In the genomic region with DNA sequence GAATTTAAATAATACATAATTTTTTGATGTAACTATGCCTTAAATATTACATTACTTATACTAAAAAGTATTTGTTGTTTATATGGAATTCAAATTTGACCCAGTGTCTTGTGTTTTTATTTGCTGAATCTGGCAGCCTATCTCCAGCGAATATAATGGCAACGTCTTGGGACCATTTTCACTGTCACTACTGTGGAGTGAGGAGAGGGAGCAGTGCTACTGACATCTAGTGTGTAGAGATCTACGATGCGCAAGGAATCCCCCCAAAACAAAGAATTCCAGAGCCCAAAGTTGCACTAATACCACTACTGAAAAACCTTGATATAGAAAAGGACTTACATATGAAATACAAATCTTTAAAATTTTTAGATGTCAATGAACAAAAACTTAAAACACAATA, we compare ENCODE assay signal across 1 cellular context.
TF ChIP-seq lines count a peak whose summit lies in the region.

No MANE protein-coding gene starts in this region.

TF ChIP-seq in K562, 482 proteins besides CTCF, POLR2A, EP300 and RAD21 (continued from another document):
- TF ChIP-seq, protein P1, sequence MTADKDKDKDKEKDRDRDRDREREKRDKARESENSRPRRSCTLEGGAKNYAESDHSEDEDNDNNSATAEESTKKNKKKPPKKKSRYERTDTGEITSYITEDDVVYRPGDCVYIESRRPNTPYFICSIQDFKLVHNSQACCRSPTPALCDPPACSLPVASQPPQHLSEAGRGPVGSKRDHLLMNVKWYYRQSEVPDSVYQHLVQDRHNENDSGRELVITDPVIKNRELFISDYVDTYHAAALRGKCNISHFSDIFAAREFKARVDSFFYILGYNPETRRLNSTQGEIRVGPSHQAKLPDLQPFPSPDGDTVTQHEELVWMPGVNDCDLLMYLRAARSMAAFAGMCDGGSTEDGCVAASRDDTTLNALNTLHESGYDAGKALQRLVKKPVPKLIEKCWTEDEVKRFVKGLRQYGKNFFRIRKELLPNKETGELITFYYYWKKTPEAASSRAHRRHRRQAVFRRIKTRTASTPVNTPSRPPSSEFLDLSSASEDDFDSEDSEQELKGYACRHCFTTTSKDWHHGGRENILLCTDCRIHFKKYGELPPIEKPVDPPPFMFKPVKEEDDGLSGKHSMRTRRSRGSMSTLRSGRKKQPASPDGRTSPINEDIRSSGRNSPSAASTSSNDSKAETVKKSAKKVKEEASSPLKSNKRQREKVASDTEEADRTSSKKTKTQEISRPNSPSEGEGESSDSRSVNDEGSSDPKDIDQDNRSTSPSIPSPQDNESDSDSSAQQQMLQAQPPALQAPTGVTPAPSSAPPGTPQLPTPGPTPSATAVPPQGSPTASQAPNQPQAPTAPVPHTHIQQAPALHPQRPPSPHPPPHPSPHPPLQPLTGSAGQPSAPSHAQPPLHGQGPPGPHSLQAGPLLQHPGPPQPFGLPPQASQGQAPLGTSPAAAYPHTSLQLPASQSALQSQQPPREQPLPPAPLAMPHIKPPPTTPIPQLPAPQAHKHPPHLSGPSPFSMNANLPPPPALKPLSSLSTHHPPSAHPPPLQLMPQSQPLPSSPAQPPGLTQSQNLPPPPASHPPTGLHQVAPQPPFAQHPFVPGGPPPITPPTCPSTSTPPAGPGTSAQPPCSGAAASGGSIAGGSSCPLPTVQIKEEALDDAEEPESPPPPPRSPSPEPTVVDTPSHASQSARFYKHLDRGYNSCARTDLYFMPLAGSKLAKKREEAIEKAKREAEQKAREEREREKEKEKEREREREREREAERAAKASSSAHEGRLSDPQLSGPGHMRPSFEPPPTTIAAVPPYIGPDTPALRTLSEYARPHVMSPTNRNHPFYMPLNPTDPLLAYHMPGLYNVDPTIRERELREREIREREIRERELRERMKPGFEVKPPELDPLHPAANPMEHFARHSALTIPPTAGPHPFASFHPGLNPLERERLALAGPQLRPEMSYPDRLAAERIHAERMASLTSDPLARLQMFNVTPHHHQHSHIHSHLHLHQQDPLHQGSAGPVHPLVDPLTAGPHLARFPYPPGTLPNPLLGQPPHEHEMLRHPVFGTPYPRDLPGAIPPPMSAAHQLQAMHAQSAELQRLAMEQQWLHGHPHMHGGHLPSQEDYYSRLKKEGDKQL (CRISPR knock-in tag; IDR thresholded peaks at IDR 0.05; ENCODE audit: borderline replicate concordance), result no peak
- TF ChIP-seq KDM4B (IDR thresholded peaks at IDR 0.05; ENCODE audit: borderline replicate concordance in 2 of 2, low read depth in 1 of 2) (no peak), SMC3 (conservative IDR thresholded peaks at IDR 0.05; ENCODE audit: insufficient read depth, low read depth, low read length) (no peak), ELF1 (tag; IDR thresholded peaks at IDR 0.05) (no peak), ZNF785 (CRISPR knock-in tag; IDR thresholded peaks at IDR 0.05) (no peak), NFYB (IDR thresholded peaks at IDR 0.05; ENCODE audit: extremely low read depth, insufficient read length) (no peak), MYBL2 (IDR thresholded peaks at IDR 0.05; ENCODE audit: low read depth) (no peak), MYBL2 (CRISPR knock-in tag; IDR thresholded peaks at IDR 0.05; ENCODE audit: borderline replicate concordance) (no peak), MEIS2 (IDR thresholded peaks at IDR 0.05; ENCODE audit: partially characterized antibody) (no peak), BRCA1 (IDR thresholded peaks at IDR 0.05) (no peak), BRCA1 (CRISPR knock-in tag; IDR thresholded peaks at IDR 0.05) (no peak), TAF9B (IDR thresholded peaks at IDR 0.05; ENCODE audit: partially characterized antibody) (no peak), POU5F1 (IDR thresholded peaks at IDR 0.05; ENCODE audit: borderline replicate concordance, low read depth, low read length, partially characterized antibody) (no peak), ZNF239 (CRISPR knock-in tag; IDR thresholded peaks at IDR 0.05) (no peak)
- TF ChIP-seq, protein P2, sequence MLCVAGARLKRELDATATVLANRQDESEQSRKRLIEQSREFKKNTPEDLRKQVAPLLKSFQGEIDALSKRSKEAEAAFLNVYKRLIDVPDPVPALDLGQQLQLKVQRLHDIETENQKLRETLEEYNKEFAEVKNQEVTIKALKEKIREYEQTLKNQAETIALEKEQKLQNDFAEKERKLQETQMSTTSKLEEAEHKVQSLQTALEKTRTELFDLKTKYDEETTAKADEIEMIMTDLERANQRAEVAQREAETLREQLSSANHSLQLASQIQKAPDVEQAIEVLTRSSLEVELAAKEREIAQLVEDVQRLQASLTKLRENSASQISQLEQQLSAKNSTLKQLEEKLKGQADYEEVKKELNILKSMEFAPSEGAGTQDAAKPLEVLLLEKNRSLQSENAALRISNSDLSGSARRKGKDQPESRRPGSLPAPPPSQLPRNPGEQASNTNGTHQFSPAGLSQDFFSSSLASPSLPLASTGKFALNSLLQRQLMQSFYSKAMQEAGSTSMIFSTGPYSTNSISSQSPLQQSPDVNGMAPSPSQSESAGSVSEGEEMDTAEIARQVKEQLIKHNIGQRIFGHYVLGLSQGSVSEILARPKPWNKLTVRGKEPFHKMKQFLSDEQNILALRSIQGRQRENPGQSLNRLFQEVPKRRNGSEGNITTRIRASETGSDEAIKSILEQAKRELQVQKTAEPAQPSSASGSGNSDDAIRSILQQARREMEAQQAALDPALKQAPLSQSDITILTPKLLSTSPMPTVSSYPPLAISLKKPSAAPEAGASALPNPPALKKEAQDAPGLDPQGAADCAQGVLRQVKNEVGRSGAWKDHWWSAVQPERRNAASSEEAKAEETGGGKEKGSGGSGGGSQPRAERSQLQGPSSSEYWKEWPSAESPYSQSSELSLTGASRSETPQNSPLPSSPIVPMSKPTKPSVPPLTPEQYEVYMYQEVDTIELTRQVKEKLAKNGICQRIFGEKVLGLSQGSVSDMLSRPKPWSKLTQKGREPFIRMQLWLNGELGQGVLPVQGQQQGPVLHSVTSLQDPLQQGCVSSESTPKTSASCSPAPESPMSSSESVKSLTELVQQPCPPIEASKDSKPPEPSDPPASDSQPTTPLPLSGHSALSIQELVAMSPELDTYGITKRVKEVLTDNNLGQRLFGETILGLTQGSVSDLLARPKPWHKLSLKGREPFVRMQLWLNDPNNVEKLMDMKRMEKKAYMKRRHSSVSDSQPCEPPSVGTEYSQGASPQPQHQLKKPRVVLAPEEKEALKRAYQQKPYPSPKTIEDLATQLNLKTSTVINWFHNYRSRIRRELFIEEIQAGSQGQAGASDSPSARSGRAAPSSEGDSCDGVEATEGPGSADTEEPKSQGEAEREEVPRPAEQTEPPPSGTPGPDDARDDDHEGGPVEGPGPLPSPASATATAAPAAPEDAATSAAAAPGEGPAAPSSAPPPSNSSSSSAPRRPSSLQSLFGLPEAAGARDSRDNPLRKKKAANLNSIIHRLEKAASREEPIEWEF (CRISPR knock-in tag; IDR thresholded peaks at IDR 0.05), result no peak
- TF ChIP-seq, protein P3, sequence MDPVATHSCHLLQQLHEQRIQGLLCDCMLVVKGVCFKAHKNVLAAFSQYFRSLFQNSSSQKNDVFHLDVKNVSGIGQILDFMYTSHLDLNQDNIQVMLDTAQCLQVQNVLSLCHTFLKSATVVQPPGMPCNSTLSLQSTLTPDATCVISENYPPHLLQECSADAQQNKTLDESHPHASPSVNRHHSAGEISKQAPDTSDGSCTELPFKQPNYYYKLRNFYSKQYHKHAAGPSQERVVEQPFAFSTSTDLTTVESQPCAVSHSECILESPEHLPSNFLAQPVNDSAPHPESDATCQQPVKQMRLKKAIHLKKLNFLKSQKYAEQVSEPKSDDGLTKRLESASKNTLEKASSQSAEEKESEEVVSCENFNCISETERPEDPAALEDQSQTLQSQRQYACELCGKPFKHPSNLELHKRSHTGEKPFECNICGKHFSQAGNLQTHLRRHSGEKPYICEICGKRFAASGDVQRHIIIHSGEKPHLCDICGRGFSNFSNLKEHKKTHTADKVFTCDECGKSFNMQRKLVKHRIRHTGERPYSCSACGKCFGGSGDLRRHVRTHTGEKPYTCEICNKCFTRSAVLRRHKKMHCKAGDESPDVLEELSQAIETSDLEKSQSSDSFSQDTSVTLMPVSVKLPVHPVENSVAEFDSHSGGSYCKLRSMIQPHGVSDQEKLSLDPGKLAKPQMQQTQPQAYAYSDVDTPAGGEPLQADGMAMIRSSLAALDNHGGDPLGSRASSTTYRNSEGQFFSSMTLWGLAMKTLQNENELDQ (CRISPR knock-in tag; IDR thresholded peaks at IDR 0.05; ENCODE audit: borderline replicate concordance), result no peak
- TF ChIP-seq, protein P4, sequence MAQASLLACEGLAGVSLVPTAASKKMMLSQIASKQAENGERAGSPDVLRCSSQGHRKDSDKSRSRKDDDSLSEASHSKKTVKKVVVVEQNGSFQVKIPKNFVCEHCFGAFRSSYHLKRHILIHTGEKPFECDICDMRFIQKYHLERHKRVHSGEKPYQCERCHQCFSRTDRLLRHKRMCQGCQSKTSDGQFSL (CRISPR knock-in tag; IDR thresholded peaks at IDR 0.05), result no peak
- TF ChIP-seq, protein P4 (tag; IDR thresholded peaks at IDR 0.05), result no peak
